18 cellular contexts compared by ENCODE assay signal in the genomic region with DNA sequence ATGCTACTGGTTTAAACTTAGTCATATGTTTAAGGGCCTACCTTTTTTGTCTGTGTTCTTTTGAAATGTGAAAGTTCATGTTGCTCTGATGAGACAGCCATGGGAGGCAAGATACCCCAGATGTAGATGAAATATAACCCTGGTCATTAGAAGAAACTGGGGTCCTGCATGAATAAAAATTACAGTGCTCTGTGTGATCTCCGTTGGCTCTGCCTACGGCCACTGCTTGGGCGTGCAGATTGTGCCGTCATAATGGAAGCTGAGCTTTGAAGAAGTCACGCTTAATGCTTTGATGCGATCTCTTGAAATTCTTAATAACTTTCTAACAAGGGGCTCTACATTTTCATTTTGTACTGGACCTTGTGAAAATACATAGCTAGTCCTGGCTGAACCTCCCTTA. TPM values are rescaled to one million over a fixed set of nuclear protein-coding genes. Genes with fewer than 3 reads are reported as not detected.
A peak's percentile ranks its signal among the peaks of the same experiment; 100 is the strongest.
DNase-seq lines count a peak whose midpoint lies in the region; ATAC-seq and TF ChIP-seq lines count a peak whose summit lies in the region.
"Had no signal": no experiment of that assay in that cellular context is flagged by ENCODE, and none has a peak within 500 bp of the region (broad histone marks: within the 10 kb centered on the region; RNA-seq: fewer than 3 reads in every experiment).

A gene with protein sequence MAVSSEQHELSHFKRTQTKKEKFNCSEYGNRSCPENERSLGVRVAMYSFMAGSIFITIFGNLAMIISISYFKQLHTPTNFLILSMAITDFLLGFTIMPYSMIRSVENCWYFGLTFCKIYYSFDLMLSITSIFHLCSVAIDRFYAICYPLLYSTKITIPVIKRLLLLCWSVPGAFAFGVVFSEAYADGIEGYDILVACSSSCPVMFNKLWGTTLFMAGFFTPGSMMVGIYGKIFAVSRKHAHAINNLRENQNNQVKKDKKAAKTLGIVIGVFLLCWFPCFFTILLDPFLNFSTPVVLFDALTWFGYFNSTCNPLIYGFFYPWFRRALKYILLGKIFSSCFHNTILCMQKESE (minus strand): TSS at position 101 of the 400 bp plus-strand sequence. CDS start 0 bp downstream, at position 101.

- no peak within 1 kb of the TSS for H2BK5ac ChIP-seq in H9 (ENCODE audit: insufficient read length, low read length)

- H2AK5ac ChIP-seq in H9 (ENCODE audit: insufficient read length, low read length) = no peak within 1 kb of the TSS

- H3K18ac ChIP-seq in H9 (ENCODE audit: insufficient read length, low read depth, low read length) = no peak within 1 kb of the TSS

- H3K23me2 ChIP-seq in H9 (ENCODE audit: insufficient read length, low read depth, low read length, poor library complexity, severe bottlenecking) = no peaks in the 10 kb centered on the region

- no peak within 1 kb of the TSS for H4K8ac ChIP-seq in H9 (replicated peaks; ENCODE audit: insufficient read length, low read depth, low read length)

- no peak within 1 kb of the TSS for H3T11ph ChIP-seq in H9 (ENCODE audit: low read length)

- H2BK120ac ChIP-seq in H9 (ENCODE audit: low read depth, low read length, poor library complexity, severe bottlenecking) = no peak within 1 kb of the TSS

- H3K36me3 Mint-ChIP-seq in H9 (ENCODE audit: insufficient read depth in 1 of 3, low read depth in 3 of 3) = no peaks in the 10 kb centered on the region; a peak in 1 of 7 replicates
- H3K36me3 Mint-ChIP-seq in nephron progenitor cell (ENCODE audit: low read depth) = no peaks in the 10 kb centered on the region
- H3K36me3 Mint-ChIP-seq: CD8-positive, alpha-beta T cell had no signal

- H3K27me3 ChIP-seq in H9 (ENCODE audit: insufficient read depth, low read length) (no peaks in the 10 kb centered on the region), hepatocyte (no peaks in the 10 kb centered on the region)

- no peak within 1 kb of the TSS for H3K4me2 ChIP-seq in H9 (ENCODE audit: insufficient read depth, insufficient read length, low read length)
- peak within 1 kb of the TSS; percentile 59 for H3K4me2 ChIP-seq in hepatocyte

- H3K27me3 Mint-ChIP-seq in H9 (ENCODE audit: low read depth) = no peaks in the 10 kb centered on the region; the same call in 1 of the 2 replicates
- no peaks in the 10 kb centered on the region for H3K27me3 Mint-ChIP-seq in nephron progenitor cell (ENCODE audit: low read depth, poor library complexity)

- H3K9me2 ChIP-seq in hepatocyte (replicated peaks; ENCODE audit: insufficient read depth) = no peaks in the 10 kb centered on the region

- H3K9ac ChIP-seq in H9 (ENCODE audit: extremely low read depth, insufficient read length, low read length) = no peak within 1 kb of the TSS

- H2BK12ac ChIP-seq in H9 (ENCODE audit: insufficient read length, low read depth, low read length) = no peak within 1 kb of the TSS

- TF ChIP-seq CTCF in H9 (conservative IDR thresholded peaks at IDR 0.05) = no peak
- TF ChIP-seq CTCF in hepatocyte (IDR thresholded peaks at IDR 0.05; ENCODE audit: poor library complexity) = no peak
- TF ChIP-seq CTCF in nephron progenitor cell (IDR thresholded peaks at IDR 0.05) = no peak
- no peak for TF ChIP-seq CTCF in retinal pigment epithelial cell (conservative IDR thresholded peaks at IDR 0.05; ENCODE audit: low read depth, low read length)

- H3K79me1 ChIP-seq in H9 (ENCODE audit: insufficient read depth, low read depth, low read length, poor library complexity, severe bottlenecking) = no peaks in the 10 kb centered on the region

- no peaks in the 10 kb centered on the region for H3K79me2 ChIP-seq in H9 (ENCODE audit: insufficient read depth, low read length)
- H3K79me2 ChIP-seq in hepatocyte = no peaks in the 10 kb centered on the region

- ATAC-seq in activated CD4-positive, CD25-positive, alpha-beta regulatory T cell treated with anti-CD3 and anti-CD28 coated beads, Interleukin-2, amount 50 U/mL, for 24 hours = no peak
- no peak for ATAC-seq in HG03571 (IDR thresholded peaks at IDR 0.05; ENCODE audit: unreplicated experiment)
- ATAC-seq: CD8-positive, alpha-beta T cell had no signal

- no peak for DNase-seq in H9
- DNase-seq in hepatocyte (ENCODE audit: low spot score) = no peak
- no peak for DNase-seq in nephron progenitor cell
- DNase-seq in retinal pigment epithelial cell (ENCODE audit: low read depth) = no peak
- DNase-seq in activated CD4-positive, alpha-beta T cell treated with anti-CD3 and anti-CD28 coated beads, Interleukin-2, amount 50 U/mL, for 1 hour = no peak
- DNase-seq: C1 segment of cervical spinal cord; Caco-2; CD8-positive, alpha-beta T cell; DMS153; DND-41; HFFc6 had no signal

- no peak within 1 kb of the TSS for H2BK20ac ChIP-seq in H9 (ENCODE audit: low read depth, low read length, poor library complexity, severe bottlenecking)

- peaks cover 0 to 8% of the 10 kb centered on the region in 2 experiments; a peak in 3 of 5 replicates for H3K9me3 Mint-ChIP-seq in H9
- peaks cover 25% of the 10 kb centered on the region for H3K9me3 Mint-ChIP-seq in nephron progenitor cell
- H3K9me3 Mint-ChIP-seq: CD8-positive, alpha-beta T cell; HFFc6 had no signal

- no CpG with 5 or more reads among the region's 6 CpGs for WGBS in H9 (ENCODE audit: extremely low coverage, insufficient read length, low lambda C conversion rate)
- 98% methylated on average over 6 of the region's 6 CpGs for WGBS in hepatocyte (ENCODE audit: low lambda C conversion rate, missing lambda C conversion rate)

- H3K4me3 ChIP-seq in hepatocyte = no peak within 1 kb of the TSS
- H3K4me3 ChIP-seq in retinal pigment epithelial cell (ENCODE audit: low read length) = peak within 1 kb of the TSS; percentile 27
- H3K4me3 ChIP-seq: HAP-1 had no signal

- H4K20me1 ChIP-seq in H9 (ENCODE audit: control insufficient read depth, insufficient read depth, insufficient read length) = no peaks in the 10 kb centered on the region
- no peaks in the 10 kb centered on the region for H4K20me1 ChIP-seq in hepatocyte (ENCODE audit: insufficient read depth, poor library complexity, severe bottlenecking)

- H3K36me3 ChIP-seq in hepatocyte (replicated peaks; ENCODE audit: insufficient read depth, low read depth) = no peaks in the 10 kb centered on the region
- H3K36me3 ChIP-seq: HAP-1 had no signal

- H4K91ac ChIP-seq in H9 (ENCODE audit: insufficient read length, low read depth, low read length) = no peak within 1 kb of the TSS

- no peak within 1 kb of the TSS for H3K23ac ChIP-seq in H9 (ENCODE audit: insufficient read length, low read depth, low read length)

- H3K27ac ChIP-seq in H9 (ENCODE audit: insufficient read length, low read depth, low read length) = no peak within 1 kb of the TSS
- no peak within 1 kb of the TSS for H3K27ac ChIP-seq in hepatocyte

- H3K9me3 ChIP-seq in H9 (ENCODE audit: control insufficient read depth, low read depth, low read length) (no peaks in the 10 kb centered on the region), hepatocyte (ENCODE audit: low read depth) (no peaks in the 10 kb centered on the region)
- H3K9me3 ChIP-seq: Caco-2, HAP-1 had no signal

- peaks cover 7 to 9% of the 10 kb centered on the region in 2 experiments for H3K4me1 Mint-ChIP-seq in H9
- H3K4me1 Mint-ChIP-seq in nephron progenitor cell = peaks cover 12% of the 10 kb centered on the region

- H4K5ac ChIP-seq in H9 (ENCODE audit: insufficient read length, low read depth, low read length) = no peak within 1 kb of the TSS

- H3K4ac ChIP-seq in H9 (ENCODE audit: low read depth, low read length) = no peak within 1 kb of the TSS

- no peak within 1 kb of the TSS for H2BK15ac ChIP-seq in H9 (ENCODE audit: low read depth, low read length)

- H3K4me1 ChIP-seq in H9 (ENCODE audit: insufficient read depth, low read length) (no peaks in the 10 kb centered on the region), hepatocyte (ENCODE audit: insufficient read depth) (no peaks in the 10 kb centered on the region)
- H3K4me1 ChIP-seq: Caco-2 had no signal

- no peak within 1 kb of the TSS for H3K14ac ChIP-seq in H9 (ENCODE audit: insufficient read depth, low read length)

- H2AFZ ChIP-seq in H9 (ENCODE audit: low read length) = peak within 1 kb of the TSS; percentile 56
- peak within 1 kb of the TSS; percentile 34 for H2AFZ ChIP-seq in hepatocyte

- H3K27ac Mint-ChIP-seq in H9 (peak within 1 kb of the TSS in 1 of 3 experiments; percentile 27; a peak in 1 of 7 replicates), nephron progenitor cell (peak within 1 kb of the TSS; percentile 73)
- H3K27ac Mint-ChIP-seq: CD8-positive, alpha-beta T cell; HFFc6 had no signal

- H3K4me3 Mint-ChIP-seq in H9 (no peak within 1 kb of the TSS), nephron progenitor cell (no peak within 1 kb of the TSS)
- H3K4me3 Mint-ChIP-seq: CD8-positive, alpha-beta T cell; HFFc6 had no signal

- no peak within 1 kb of the TSS for H3K56ac ChIP-seq in H9 (ENCODE audit: insufficient read length, low read depth, low read length)

RNA-seq across cellular contexts. Expression of the gene that starts here (rescaled TPM):
- not detected in 2 replicates for total RNA-seq in H9 (2021)
- total RNA-seq in hepatocyte = not detected in 2 replicates
- polyA plus RNA-seq in hepatocyte = not detected in 2 replicates
- total RNA-seq: A172; A673; Caco-2; CD8-positive, alpha-beta T cell; H4; HFFc6 had no signal
- polyA plus RNA-seq: BJ had no signal
